Comparison of ENCODE assay signal across 35 cellular contexts in the genomic region with DNA sequence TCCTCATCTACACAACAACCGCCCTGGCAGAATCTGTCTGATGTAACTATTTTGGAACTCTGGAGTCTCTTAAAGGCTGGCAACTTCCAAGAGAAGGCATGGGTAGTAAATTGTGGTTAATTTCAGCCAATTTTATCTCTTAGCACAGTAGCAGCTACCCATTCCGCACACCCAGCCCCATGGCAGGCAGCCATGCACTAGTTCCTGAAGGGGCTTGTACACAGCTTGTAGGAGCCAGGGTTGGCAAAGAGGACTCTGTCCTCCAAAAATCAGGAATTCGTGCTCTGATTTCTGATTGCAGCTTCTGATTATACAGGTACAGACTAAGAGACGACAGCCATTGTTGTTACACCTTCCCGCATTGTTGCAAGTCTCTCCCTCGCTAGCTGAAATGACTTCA.
"Had no signal": no experiment of that assay in that cellular context is flagged by ENCODE, and none has a peak within 500 bp of the region (broad histone marks: within the 10 kb centered on the region; RNA-seq: fewer than 3 reads in every experiment).

No MANE protein-coding gene starts in this region.

- DNase-seq: activated B cell treated with CpG ODN at 0.5 μM for 24 hours; activated CD4-positive, alpha-beta memory T cell treated with anti-CD3 and anti-CD28 coated beads for 36 hours; activated CD4-positive, alpha-beta T cell treated with anti-CD3 and anti-CD28 coated beads for 4 hours; activated CD4-positive, alpha-beta T cell treated with anti-CD3 and anti-CD28 coated beads, Interleukin-2, amount 10 ng/mL, durations not matched to agents 24 days and 14 days; activated CD4-positive, alpha-beta T cell treated with anti-CD3 and anti-CD28 coated beads, Interleukin-2, amount 50 U/mL, for 1 hour; activated CD4-positive, alpha-beta T cell treated with anti-CD3 and anti-CD28 coated beads, Interleukin-2, amount 50 U/mL, for 4 hours; activated CD4-positive, CD25-positive, alpha-beta regulatory T cell treated with anti-CD3 and anti-CD28 coated beads, Interleukin-2, amount 50 U/mL, for 72 hours; activated CD8-positive, alpha-beta memory T cell treated with anti-CD3 and anti-CD28 coated beads, Interleukin-2, amount 50 U/mL, for 4 hours; activated CD8-positive, alpha-beta T cell treated with anti-CD3 and anti-CD28 coated beads for 36 hours; activated effector memory CD4-positive, alpha-beta T cell treated with anti-CD3 and anti-CD28 coated beads, Interleukin-2, amount 50 U/mL, for 16 hours; activated gamma-delta T cell treated with Interleukin-2 at 50 U/mL for 16 hours; activated naive CD4-positive, alpha-beta T cell; activated naive CD4-positive, alpha-beta T cell treated with anti-CD3 and anti-CD28 coated beads for 36 hours; activated naive CD4-positive, alpha-beta T cell treated with anti-CD3 and anti-CD28 coated beads, Interleukin-2, amount 50 U/mL, for 16 hours; activated naive CD8-positive, alpha-beta T cell treated with anti-CD3 and anti-CD28 coated beads for 36 hours; activated T-cell treated with anti-CD3 and anti-CD28 coated beads for 4 hours; activated T-cell treated with anti-CD3 and anti-CD28 coated beads, Interleukin-2, amount 50 U/mL, for 1 hour; activated T-cell treated with anti-CD3 and anti-CD28 coated beads, Interleukin-2, amount 50 U/mL, for 4 hours; activated T-cell treated with anti-CD3 and anti-CD28 coated beads, Interleukin-2, amount 50 U/mL, for 72 hours; adrenal gland; amniotic stem cell; aorta; body of pancreas; brain microvascular endothelial cell; central memory CD4-positive, alpha-beta T cell; T-helper 1 cell; T-helper 2 cell; T-helper 9 cell had no signal

- ATAC-seq: activated CD8-positive, alpha-beta T cell treated with anti-CD3 and anti-CD28 coated beads for 36 hours; activated naive CD4-positive, alpha-beta T cell treated with anti-CD3 and anti-CD28 coated beads, Interleukin-2, amount 50 U/mL, for 72 hours; activated T-cell treated with anti-CD3 and anti-CD28 coated beads, Interleukin-2, amount 50 U/mL, for 4 hours; activated T-cell treated with anti-CD3 and anti-CD28 coated beads, Interleukin-2, amount 50 U/mL, for 72 hours; activated T-helper 17 cell treated with anti-CD3 and anti-CD28 coated beads, Interleukin-2, amount 50 U/mL, for 72 hours; body of pancreas had no signal

- H3K4me3 ChIP-seq: adrenal gland, body of pancreas, breast epithelium had no signal

- H3K4me3 Mint-ChIP-seq: activated B cell treated with CpG ODN at 0.5 μM for 24 hours; activated CD4-positive, alpha-beta memory T cell treated with anti-CD3 and anti-CD28 coated beads for 36 hours; activated CD4-positive, alpha-beta T cell treated with anti-CD3 and anti-CD28 coated beads, Interleukin-2, amount 10 ng/mL, durations not matched to agents 24 days and 14 days; activated CD8-positive, alpha-beta T cell treated with anti-CD3 and anti-CD28 coated beads for 36 hours; activated naive CD4-positive, alpha-beta T cell treated with anti-CD3 and anti-CD28 coated beads for 36 hours; activated naive CD8-positive, alpha-beta T cell treated with anti-CD3 and anti-CD28 coated beads for 36 hours; activated T-cell treated with anti-CD3 and anti-CD28 coated beads, Interleukin-2, amount 50 U/mL, for 4 hours; activated T-cell treated with anti-CD3 and anti-CD28 coated beads, Interleukin-2, amount 50 U/mL, for 72 hours; activated T-helper 1 cell treated with anti-CD3 and anti-CD28 coated beads, Interleukin-12 subunit alpha, Interleukin-12 subunit beta, Interleukin-2, Interleukin-4 antibody, amounts not matched to agents 30 ng/mL and 10 ng/mL and 1 ng/mL, durations not matched to agents 14 hours and 24 hours and 36 hours; activated T-helper 17 cell treated with anti-CD3 and anti-CD28 coated beads, Interleukin-2, amount 50 U/mL, for 72 hours; T-helper 1 cell treated with Interleukin-12 subunit alpha and Interleukin-12 subunit beta and Interleukin-4 antibody, amounts not matched to agents 30 μg/mL and 1 μg/mL, for 36 hours; T-helper 2 cell treated with Interferon-gamma antibody and Interleukin-4, amounts not matched to agents 5 μg/mL and 100 μg/mL, for 36 hours had no signal

- H3K36me3 ChIP-seq: adrenal gland, brain microvascular endothelial cell, breast epithelium had no signal

- H3K9me3 ChIP-seq: body of pancreas had no signal

- H3K27me3 Mint-ChIP-seq: activated CD4-positive, alpha-beta T cell treated with anti-CD3 and anti-CD28 coated beads, Interleukin-2, amount 10 ng/mL, durations not matched to agents 24 days and 14 days had no signal

- H3K27me3 ChIP-seq: adrenal gland, body of pancreas, brain microvascular endothelial cell, breast epithelium had no signal

- H3K4me1 Mint-ChIP-seq: activated B cell treated with CpG ODN at 0.5 μM for 24 hours; activated CD4-positive, alpha-beta T cell treated with anti-CD3 and anti-CD28 coated beads, Interleukin-2, amount 10 ng/mL, durations not matched to agents 24 days and 14 days; activated naive CD8-positive, alpha-beta T cell treated with anti-CD3 and anti-CD28 coated beads for 36 hours; activated T-helper 17 cell treated with anti-CD3 and anti-CD28 coated beads, Interleukin-2, amount 50 U/mL, for 72 hours had no signal

- H3K27ac ChIP-seq: adrenal gland, body of pancreas, brain microvascular endothelial cell, breast epithelium, VCaP had no signal

- H3K4me1 ChIP-seq: adrenal gland, body of pancreas, breast epithelium had no signal

- H3K27ac Mint-ChIP-seq: activated B cell treated with CpG ODN at 0.5 μM for 24 hours; activated CD4-positive, alpha-beta memory T cell treated with anti-CD3 and anti-CD28 coated beads for 36 hours; activated CD4-positive, alpha-beta T cell treated with anti-CD3 and anti-CD28 coated beads, Interleukin-2, amount 10 ng/mL, durations not matched to agents 24 days and 14 days; activated CD8-positive, alpha-beta T cell treated with anti-CD3 and anti-CD28 coated beads for 36 hours; activated naive CD4-positive, alpha-beta T cell treated with anti-CD3 and anti-CD28 coated beads for 36 hours; activated naive CD4-positive, alpha-beta T cell treated with anti-CD3 and anti-CD28 coated beads, Interleukin-2, amount 50 U/mL, for 72 hours; activated naive CD8-positive, alpha-beta T cell treated with anti-CD3 and anti-CD28 coated beads for 36 hours; activated T-cell treated with anti-CD3 and anti-CD28 coated beads, Interleukin-2, amount 50 U/mL, for 72 hours; activated T-helper 1 cell treated with anti-CD3 and anti-CD28 coated beads, Interleukin-12 subunit alpha, Interleukin-12 subunit beta, Interleukin-2, Interleukin-4 antibody, amounts not matched to agents 30 ng/mL and 10 ng/mL and 1 ng/mL, durations not matched to agents 14 hours and 24 hours and 36 hours; activated T-helper 17 cell treated with anti-CD3 and anti-CD28 coated beads, Interleukin-2, amount 50 U/mL, for 72 hours; T-helper 1 cell treated with Interleukin-12 subunit alpha and Interleukin-12 subunit beta and Interleukin-4 antibody, amounts not matched to agents 30 μg/mL and 1 μg/mL, for 36 hours; T-helper 2 cell treated with Interferon-gamma antibody and Interleukin-4, amounts not matched to agents 5 μg/mL and 100 μg/mL, for 36 hours had no signal

- H3K36me3 Mint-ChIP-seq: activated CD4-positive, alpha-beta memory T cell treated with anti-CD3 and anti-CD28 coated beads for 36 hours; activated naive CD8-positive, alpha-beta T cell treated with anti-CD3 and anti-CD28 coated beads for 36 hours had no signal
